In the genomic region with DNA sequence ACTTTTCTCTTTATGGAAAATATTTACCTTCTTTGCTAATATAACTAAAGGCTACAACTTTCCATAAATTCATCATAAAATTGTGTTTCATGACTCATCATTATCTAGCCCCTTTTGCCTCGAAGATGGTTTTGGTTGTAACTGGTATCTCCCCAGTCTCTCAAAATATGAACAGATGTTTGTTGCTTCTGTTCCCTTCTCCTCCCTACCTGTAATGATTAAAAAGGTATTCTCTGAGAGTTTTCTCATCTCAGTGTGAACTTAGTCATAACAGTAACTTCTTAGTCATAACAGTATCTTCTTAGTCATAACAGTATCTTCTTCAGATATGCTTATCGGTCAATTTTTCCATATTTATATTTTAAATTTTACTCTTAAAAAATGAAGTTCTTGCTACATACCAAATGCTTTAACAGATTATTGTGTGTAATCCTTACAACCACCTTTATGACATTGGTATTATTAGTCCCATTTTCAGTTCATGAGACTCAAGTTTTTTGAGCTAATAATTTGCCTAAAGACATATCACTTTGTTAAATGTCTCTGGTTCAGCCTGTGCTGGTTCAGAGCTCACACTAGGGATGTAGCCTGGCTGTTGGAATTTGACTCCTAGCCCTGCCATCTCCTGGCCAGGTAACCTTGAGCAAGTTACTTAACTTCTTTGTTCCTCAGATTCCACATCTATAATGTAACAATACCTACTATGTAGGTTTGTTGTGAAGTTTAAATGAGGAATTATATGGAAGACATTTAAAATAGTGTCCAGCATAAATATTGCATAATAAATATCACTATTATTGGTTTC, we compare ENCODE assay signal across 9 cellular contexts. TPM values are rescaled to one million over a fixed set of nuclear protein-coding genes. Genes with fewer than 3 reads are reported as not detected.
DNase-seq lines count a peak whose midpoint lies in the region; ATAC-seq and FAIRE-seq lines count a peak whose summit lies in the region.
"Had no signal": no experiment of that assay in that cellular context is flagged by ENCODE, and none has a peak within 500 bp of the region (broad histone marks: within the 10 kb centered on the region; RNA-seq: fewer than 3 reads in every experiment).

No MANE protein-coding gene starts in this region.

- no peak overlapping the region for H3K27ac Mint-ChIP-seq in activated CD4-positive, alpha-beta T cell treated with anti-CD3 and anti-CD28 coated beads, Interleukin-2, amount 10 ng/mL, durations not matched to agents 7 days and 5 days

- CTCF ChIA-PET in activated CD4-positive, alpha-beta T cell treated with anti-CD3 and anti-CD28 coated beads, Interleukin-2, amount 10 ng/mL, durations not matched to agents 7 days and 5 days (lab: Charles Lee): no interaction called here

- peaks cover 2% of the 10 kb centered on the region for H3K9me3 Mint-ChIP-seq in activated CD4-positive, alpha-beta T cell treated with anti-CD3 and anti-CD28 coated beads, Interleukin-2, amount 10 ng/mL, durations not matched to agents 7 days and 5 days

- H3K27me3 Mint-ChIP-seq in activated CD4-positive, alpha-beta T cell treated with anti-CD3 and anti-CD28 coated beads, Interleukin-2, amount 10 ng/mL, durations not matched to agents 7 days and 5 days: no peaks in the 10 kb centered on the region

- peak; percentile 89 for ATAC-seq in GM18907 (IDR thresholded peaks at IDR 0.05; ENCODE audit: unreplicated experiment)
- ATAC-seq in GM21717 (IDR thresholded peaks at IDR 0.05; ENCODE audit: unreplicated experiment): peak; percentile 93
- peak; percentile 90 for ATAC-seq in HG03378 (IDR thresholded peaks at IDR 0.05; ENCODE audit: unreplicated experiment)

- H3K4me1 Mint-ChIP-seq in activated CD4-positive, alpha-beta T cell treated with anti-CD3 and anti-CD28 coated beads, Interleukin-2, amount 10 ng/mL, durations not matched to agents 7 days and 5 days: peaks cover 4% of the 10 kb centered on the region

- POLR2A ChIA-PET in activated CD4-positive, alpha-beta T cell treated with anti-CD3 and anti-CD28 coated beads, Interleukin-2, amount 10 ng/mL, durations not matched to agents 7 days and 5 days (lab: Charles Lee): no interaction called here

- no peak overlapping the region for H3K4me3 Mint-ChIP-seq in activated CD4-positive, alpha-beta T cell treated with anti-CD3 and anti-CD28 coated beads, Interleukin-2, amount 10 ng/mL, durations not matched to agents 7 days and 5 days

- FAIRE-seq in islet of Langerhans (lab: Jason Lieb, UNC): peak; percentile 88

- DNase-seq in NCI-H1417 (lab: John Stamatoyannopoulos, UW) (no peak), dermis blood vessel endothelial cell (no peak)
- no peak for DNase-seq in activated CD4-positive, alpha-beta T cell treated with anti-CD3 and anti-CD28 coated beads, Interleukin-2, amount 10 ng/mL, durations not matched to agents 7 days and 5 days
- DNase-seq: activated effector memory CD4-positive, alpha-beta T cell treated with anti-CD3 and anti-CD28 coated beads, Interleukin-2, amount 50 U/mL, for 16 hours; SHP77 treated with DMSO at 0.1 percent for 48 hours had no signal

- H3K36me3 Mint-ChIP-seq in activated CD4-positive, alpha-beta T cell treated with anti-CD3 and anti-CD28 coated beads, Interleukin-2, amount 10 ng/mL, durations not matched to agents 7 days and 5 days (ENCODE audit: low read depth): no peaks in the 10 kb centered on the region

RNA-seq across cellular contexts. Expression of a gene that starts 32.6 kb away (rescaled TPM):
- total RNA-seq in dermis blood vessel endothelial cell: 6.3 and 8.5 TPM in 2 replicates
- 1 to 10 TPM; 2.6 to 3.4 TPM for total RNA-seq in activated CD4-positive, alpha-beta T cell treated with anti-CD3 and anti-CD28 coated beads, Interleukin-2, amount 10 ng/mL, durations not matched to agents 7 days and 5 days
